In the genomic region with DNA sequence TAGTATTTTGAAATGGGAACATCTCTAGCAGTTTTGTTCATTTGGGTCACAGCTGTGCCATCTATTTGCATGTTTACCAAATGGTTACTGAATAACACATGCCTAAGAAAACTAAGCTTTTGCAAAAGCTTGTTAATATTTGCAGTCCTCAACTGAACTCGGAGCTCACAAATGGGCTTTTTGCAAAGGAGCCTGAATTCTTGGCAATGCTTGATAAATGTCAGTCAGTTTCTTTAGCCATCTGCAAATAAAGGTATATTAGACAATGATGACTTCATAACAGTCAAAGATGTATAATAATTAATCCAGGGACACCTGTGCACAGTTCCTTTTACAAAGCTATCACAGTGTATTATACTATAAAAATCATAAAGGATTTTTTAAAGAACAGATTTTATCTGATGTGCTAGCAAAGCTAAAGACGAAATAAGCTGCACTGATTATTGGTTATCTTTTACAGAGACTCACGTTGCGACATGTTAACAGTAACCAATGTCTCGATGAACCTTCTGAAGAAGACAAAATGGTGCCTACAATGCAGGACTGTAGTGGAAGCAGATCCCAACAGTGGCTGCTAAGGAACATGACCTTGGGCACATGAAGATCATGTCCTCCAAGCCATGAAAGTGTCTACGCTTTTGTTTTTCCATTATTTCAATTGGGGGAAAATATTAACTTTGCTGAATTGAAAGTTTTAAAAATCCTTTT, we compare ENCODE assay signal across 1 cellular context.
TF ChIP-seq lines count a peak whose summit lies in the region.

No MANE protein-coding gene starts in this region.

TF ChIP-seq in liver, 16 proteins besides CTCF, POLR2A, EP300 and RAD21 (continued from another document):
- TF ChIP-seq JUND (IDR thresholded peaks at IDR 0.05) (peak; percentile 86 to 88), HNF4A (conservative IDR thresholded peaks at IDR 0.05) (peak; percentile 70 to 77), RXRA (IDR thresholded peaks at IDR 0.05) (peak; percentile 96 to 97), GABPA (IDR thresholded peaks at IDR 0.05 in 1 of 2, conservative IDR thresholded peaks at IDR 0.05 in 1 of 2) (peak; percentile 12 to 26), MAX (IDR thresholded peaks at IDR 0.05) (peak; percentile 65)
